ENCODE assay signal across 8 cellular contexts in the genomic region with DNA sequence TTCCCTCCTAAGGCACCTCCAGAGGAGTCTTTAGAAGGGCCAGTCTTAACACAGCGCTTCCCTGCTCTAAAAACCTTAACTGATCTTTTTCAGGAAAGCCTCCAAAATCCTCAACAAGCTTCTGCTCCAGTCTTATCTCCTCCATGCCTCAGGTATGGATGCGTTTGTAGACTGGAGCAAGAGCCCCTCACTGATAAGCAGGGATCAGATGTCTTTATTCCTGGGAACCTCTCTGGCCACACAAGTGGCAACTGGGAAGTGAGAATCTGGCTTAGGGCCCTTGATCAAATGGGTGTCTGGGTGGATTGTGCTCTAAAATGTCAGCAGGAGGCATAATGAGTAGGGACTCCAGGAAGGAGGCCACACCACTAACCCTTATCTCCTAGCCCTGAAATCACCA. TPM values are rescaled to one million over a fixed set of nuclear protein-coding genes. Genes with fewer than 3 reads are reported as not detected.
A peak's percentile ranks its signal among the peaks of the same experiment; 100 is the strongest.
DNase-seq lines count a peak whose midpoint lies in the region; ATAC-seq and TF ChIP-seq lines count a peak whose summit lies in the region.

No MANE protein-coding gene starts in this region.

- peak overlapping the region; percentile 74 for H3K4me3 ChIP-seq in AG10803 (ENCODE audit: low read length)
- H3K4me3 ChIP-seq in HAP-1 = peak overlapping the region; percentile 49
- peak overlapping the region; percentile 67 for H3K4me3 ChIP-seq in lower lobe of right lung
- H3K4me3 ChIP-seq in mucosa of descending colon = no peak overlapping the region

- peaks cover 55% of the 10 kb centered on the region for H3K27me3 Mint-ChIP-seq in activated CD8-positive, alpha-beta T cell treated with anti-CD3 and anti-CD28 coated beads for 36 hours

- POLR2A ChIA-PET in activated CD8-positive, alpha-beta T cell treated with anti-CD3 and anti-CD28 coated beads for 36 hours (lab: Charles Lee) = interaction anchor here (0.6 to 1.8 kb wide), 2 partner anchors 20 to 23 kb away, joined by 4 to 7 read pairs; no protein-coding TSS in a partner anchor

- no peak for ATAC-seq in activated CD8-positive, alpha-beta T cell treated with anti-CD3 and anti-CD28 coated beads for 36 hours
- no peak for ATAC-seq in lower lobe of right lung
- no peak for ATAC-seq in mucosa of descending colon

- intact Hi-C loops in activated CD8-positive, alpha-beta T cell treated with anti-CD3 and anti-CD28 coated beads for 36 hours (cut with micrococcal nuclease) = no loop called here
- intact Hi-C loops in lower lobe of right lung (cut with DNase I) = no loop called here
- intact Hi-C loops in mucosa of descending colon (cut with DNase I, micrococcal nuclease) = no loop called here

- in situ Hi-C loops in HAP-1 (cut with MboI; ENCODE audit: low sequenced_read_pairs) = no loop called here

- DNase-seq in AG10803 (ENCODE audit: low read depth) = no peak
- peak in 1 of 2 experiments; percentile 12 for DNase-seq in HAP-1 (ENCODE audit: low spot score in 2 of 2)
- no peak for DNase-seq in activated CD8-positive, alpha-beta T cell treated with anti-CD3 and anti-CD28 coated beads for 36 hours
- DNase-seq in lower lobe of right lung = no peak
- DNase-seq in RPMI8226 = no peak
- no peak for DNase-seq in ecto neural progenitor cell (ENCODE audit: low spot score)
- DNase-seq in mucosa of descending colon = no peak
- no peak for DNase-seq in hypothalamus (lab: John Stamatoyannopoulos, UW)

- H3K9me3 ChIP-seq in HAP-1 (no peaks in the 10 kb centered on the region), lower lobe of right lung (no peaks in the 10 kb centered on the region), mucosa of descending colon (no peaks in the 10 kb centered on the region)

- CTCF ChIA-PET in activated CD8-positive, alpha-beta T cell treated with anti-CD3 and anti-CD28 coated beads for 36 hours (lab: Charles Lee) = interaction anchor here (1.3 kb wide), 1 partner anchor 20 kb away, joined by 6 read pairs; no protein-coding TSS in a partner anchor

- peaks cover 4% of the 10 kb centered on the region for H3K36me3 ChIP-seq in HAP-1 (replicated peaks)
- no peaks in the 10 kb centered on the region for H3K36me3 ChIP-seq in lower lobe of right lung
- H3K36me3 ChIP-seq in mucosa of descending colon (ENCODE audit: low read depth) = no peaks in the 10 kb centered on the region

- H3K27ac ChIP-seq in lower lobe of right lung = peak overlapping the region; percentile 60

- H3K4me1 Mint-ChIP-seq in activated CD8-positive, alpha-beta T cell treated with anti-CD3 and anti-CD28 coated beads for 36 hours (ENCODE audit: low read depth) = peaks cover 8% of the 10 kb centered on the region

- no peak overlapping the region for H3K27ac Mint-ChIP-seq in activated CD8-positive, alpha-beta T cell treated with anti-CD3 and anti-CD28 coated beads for 36 hours

- H3K4me1 ChIP-seq in HAP-1 = peaks cover 32% of the 10 kb centered on the region
- peaks cover 9% of the 10 kb centered on the region for H3K4me1 ChIP-seq in lower lobe of right lung
- peaks cover 7% of the 10 kb centered on the region for H3K4me1 ChIP-seq in mucosa of descending colon (ENCODE audit: low read depth)

- no peaks in the 10 kb centered on the region for H3K9me3 Mint-ChIP-seq in activated CD8-positive, alpha-beta T cell treated with anti-CD3 and anti-CD28 coated beads for 36 hours

- no peak for TF ChIP-seq CTCF in AG10803 (conservative IDR thresholded peaks at IDR 0.05; ENCODE audit: low read length)
- TF ChIP-seq CTCF in activated CD8-positive, alpha-beta T cell treated with anti-CD3 and anti-CD28 coated beads for 36 hours (IDR thresholded peaks at IDR 0.05) = no peak
- no peak for TF ChIP-seq CTCF in lower lobe of right lung (IDR thresholded peaks at IDR 0.05)
- TF ChIP-seq CTCF in mucosa of descending colon (IDR thresholded peaks at IDR 0.05) = no peak

- no peaks in the 10 kb centered on the region for H3K27me3 ChIP-seq in HAP-1 (ENCODE audit: low read depth)
- H3K27me3 ChIP-seq in lower lobe of right lung (ENCODE audit: low read depth) = no peaks in the 10 kb centered on the region

- H3K4me3 Mint-ChIP-seq in activated CD8-positive, alpha-beta T cell treated with anti-CD3 and anti-CD28 coated beads for 36 hours = peak overlapping the region; percentile 75

- H3K36me3 Mint-ChIP-seq in activated CD8-positive, alpha-beta T cell treated with anti-CD3 and anti-CD28 coated beads for 36 hours (ENCODE audit: low read depth) = no peaks in the 10 kb centered on the region

RNA-seq across cellular contexts. Expression of a gene that starts 1.4 kb away (rescaled TPM):
- total RNA-seq in activated CD8-positive, alpha-beta T cell treated with anti-CD3 and anti-CD28 coated beads for 36 hours = under 1 TPM in 1 of 2 experiments, not detected in 1; 0.16 TPM
- 8.4 TPM for total RNA-seq in lower lobe of right lung
- 1 to 10 TPM; 4.9 to 7.9 (median 5.1) TPM for total RNA-seq in mucosa of descending colon
